ENCODE assay signal across 9 cellular contexts in the genomic region with DNA sequence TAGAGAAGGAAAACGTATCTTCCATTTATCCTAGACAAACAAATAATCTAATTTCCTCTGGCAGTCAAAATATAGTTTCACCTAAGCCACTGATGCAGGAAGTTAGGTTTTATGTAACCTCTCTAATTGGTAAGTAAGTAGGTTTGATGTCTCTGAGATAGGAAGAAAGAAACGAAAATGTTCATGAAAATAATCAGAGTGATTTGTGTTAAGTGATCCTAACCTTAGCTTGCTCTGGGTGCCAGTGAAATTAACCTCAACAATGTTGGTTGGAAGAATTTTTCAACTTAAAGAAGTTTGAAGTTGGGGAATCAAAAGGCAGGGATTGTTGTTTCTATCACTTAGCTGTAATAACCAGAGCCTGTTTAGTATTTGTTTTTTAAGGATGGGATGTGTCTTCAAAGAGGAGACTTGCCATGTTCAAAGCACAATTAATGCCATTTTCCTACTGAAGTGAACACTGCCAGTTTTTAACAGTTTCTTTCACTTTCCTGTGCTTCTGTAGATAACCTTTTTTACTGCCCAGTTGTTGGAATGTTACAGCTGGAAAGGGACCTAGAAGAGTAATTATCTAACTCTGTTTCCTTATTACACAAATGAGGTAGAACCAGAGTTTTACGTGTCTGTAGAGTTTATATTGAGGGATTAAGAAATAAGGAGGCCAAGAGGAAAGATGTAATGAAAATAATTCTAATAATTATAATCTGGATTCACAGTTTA. TPM values are rescaled to one million over a fixed set of nuclear protein-coding genes. Genes with fewer than 3 reads are reported as not detected.
DNase-seq lines count a peak whose midpoint lies in the region; ATAC-seq and TF ChIP-seq lines count a peak whose summit lies in the region.
"Had no signal": no experiment of that assay in that cellular context is flagged by ENCODE, and none has a peak within 500 bp of the region (broad histone marks: within the 10 kb centered on the region; RNA-seq: fewer than 3 reads in every experiment).

No MANE protein-coding gene starts in this region.

- H2AFZ ChIP-seq in parathyroid adenoma = no peak overlapping the region

- POLR2A ChIA-PET in CD8-positive, alpha-beta T cell (lab: Charles Lee) = interaction anchor here (0.8 to 3.2 kb wide), 6 partner anchors 13 to 135 kb away, joined by 3 to 40 read pairs (median 9); partner anchors contain the start of genes AP4B1, DCLRE1B, HIPK1 and RSBN1

- no peak for TF ChIP-seq CTCF in CD8-positive, alpha-beta T cell (IDR thresholded peaks at IDR 0.05)
- TF ChIP-seq CTCF in Peyer's patch (IDR thresholded peaks at IDR 0.05) (no peak), endodermal cell (conservative IDR thresholded peaks at IDR 0.05) (no peak), parathyroid adenoma (IDR thresholded peaks at IDR 0.05) (no peak)

- DNase-seq in CD8-positive, alpha-beta T cell = no peak
- DNase-seq in Peyer's patch = no peak
- DNase-seq in endodermal cell = no peak
- no peak for DNase-seq in head of caudate nucleus
- DNase-seq in NCI-H446 (lab: John Stamatoyannopoulos, UW) = no peak
- DNase-seq in kidney glomerular epithelial cell (lab: John Stamatoyannopoulos, UW) = no peak
- DNase-seq: aorta had no signal

- peaks cover 31% of the 10 kb centered on the region for H3K36me3 Mint-ChIP-seq in CD8-positive, alpha-beta T cell
- H3K36me3 Mint-ChIP-seq in endodermal cell (ENCODE audit: low read depth) = peaks cover 17% of the 10 kb centered on the region

- H3K79me2 ChIP-seq in parathyroid adenoma = peaks cover 10% of the 10 kb centered on the region

- CTCF ChIA-PET in CD8-positive, alpha-beta T cell (lab: Charles Lee) = interaction anchor here (0.6 to 6.6 kb wide), 8 partner anchors 15 to 335 kb away, joined by 3 to 53 read pairs (median 5); partner anchors contain the start of genes AP4B1, DCLRE1B and HIPK1

- H3K9ac ChIP-seq in endodermal cell (ENCODE audit: extremely low read depth, low read length, poor library complexity, severe bottlenecking) (no peak overlapping the region), parathyroid adenoma (no peak overlapping the region)

- no peaks in the 10 kb centered on the region for H3K36me3 ChIP-seq in CD8-positive, alpha-beta T cell (ENCODE audit: insufficient read depth, low read length)
- H3K36me3 ChIP-seq in Peyer's patch (peaks cover 0 to 17% (median 0%) of the 10 kb centered on the region in 3 donors), endodermal cell (ENCODE audit: control insufficient read depth, insufficient read depth, low read length) (peaks cover 14% of the 10 kb centered on the region), parathyroid adenoma (ENCODE audit: control insufficient read depth, insufficient read depth, low read length) (no peaks in the 10 kb centered on the region)

- H3K4me2 ChIP-seq in parathyroid adenoma (ENCODE audit: low read length) = peak overlapping the region; percentile 2

- peak overlapping the region; percentile 93 for H3K27ac Mint-ChIP-seq in CD8-positive, alpha-beta T cell
- peak overlapping the region; percentile 12 for H3K27ac Mint-ChIP-seq in endodermal cell

- peak overlapping the region; percentile 80 for H3K4me3 Mint-ChIP-seq in CD8-positive, alpha-beta T cell
- no peak overlapping the region for H3K4me3 Mint-ChIP-seq in endodermal cell

- ATAC-seq in CD8-positive, alpha-beta T cell = peak; percentile 68
- no peak for ATAC-seq in HG03571 (IDR thresholded peaks at IDR 0.05; ENCODE audit: unreplicated experiment)

- 88 to 100% methylated on average over 1 to 2 of the region's 3 CpGs for WGBS in endodermal cell (ENCODE audit: insufficient coverage in 1 of 2, insufficient read length in 1 of 2), 2 experiments

- peaks cover 79% of the 10 kb centered on the region for H3K4me1 ChIP-seq in CD8-positive, alpha-beta T cell (ENCODE audit: insufficient read depth, low read length)
- H3K4me1 ChIP-seq in Peyer's patch (peaks cover 0 to 43% (median 9%) of the 10 kb centered on the region in 4 donors), endodermal cell (ENCODE audit: control insufficient read depth, insufficient read depth, low read length) (peaks cover 16% of the 10 kb centered on the region), parathyroid adenoma (no peaks in the 10 kb centered on the region)

- TF ChIP-seq POLR2A in Peyer's patch (IDR thresholded peaks at IDR 0.05) = no peak

- H3K9me3 ChIP-seq in CD8-positive, alpha-beta T cell (ENCODE audit: low read length) = no peaks in the 10 kb centered on the region
- H3K9me3 ChIP-seq in Peyer's patch = no peaks in the 10 kb centered on the region
- no peaks in the 10 kb centered on the region for H3K9me3 ChIP-seq in endodermal cell (ENCODE audit: control insufficient read depth, low read length)
- no peaks in the 10 kb centered on the region for H3K9me3 ChIP-seq in parathyroid adenoma (ENCODE audit: control insufficient read depth, low read length)

- H3K4me3 ChIP-seq in CD8-positive, alpha-beta T cell (ENCODE audit: low read depth, low read length) = peak overlapping the region; percentile 26
- H3K4me3 ChIP-seq in Peyer's patch = peak overlapping the region in 1 of 4 donors; percentile 1
- H3K4me3 ChIP-seq in endodermal cell (ENCODE audit: low read length) = peak overlapping the region; percentile 62
- no peak overlapping the region for H3K4me3 ChIP-seq in parathyroid adenoma (ENCODE audit: low read depth, low read length)

- H3K4me1 Mint-ChIP-seq in CD8-positive, alpha-beta T cell (ENCODE audit: low read depth) = peaks cover 79% of the 10 kb centered on the region
- peaks cover 27% of the 10 kb centered on the region for H3K4me1 Mint-ChIP-seq in endodermal cell

- H3K9me3 Mint-ChIP-seq in CD8-positive, alpha-beta T cell = no peaks in the 10 kb centered on the region
- H3K9me3 Mint-ChIP-seq in endodermal cell = no peaks in the 10 kb centered on the region

- H3K27me3 Mint-ChIP-seq in CD8-positive, alpha-beta T cell (ENCODE audit: low read depth) = no peaks in the 10 kb centered on the region
- H3K27me3 Mint-ChIP-seq in endodermal cell (ENCODE audit: insufficient read depth) = no peaks in the 10 kb centered on the region

- no peaks in the 10 kb centered on the region for H3K27me3 ChIP-seq in CD8-positive, alpha-beta T cell (ENCODE audit: insufficient read depth, low read length)
- H3K27me3 ChIP-seq in Peyer's patch = no peaks in the 10 kb centered on the region
- H3K27me3 ChIP-seq in endodermal cell (ENCODE audit: control insufficient read depth, insufficient read depth, low read length, poor library complexity, severe bottlenecking) = no peaks in the 10 kb centered on the region
- H3K27me3 ChIP-seq in parathyroid adenoma (ENCODE audit: control insufficient read depth, insufficient read depth, low read length) = no peaks in the 10 kb centered on the region

- H3K27ac ChIP-seq in CD8-positive, alpha-beta T cell (ENCODE audit: low read depth, low read length) = peak overlapping the region; percentile 31
- H3K27ac ChIP-seq in Peyer's patch (peak overlapping the region in 3 of 4 donors; percentile 3 to 58 (median 19)), endodermal cell (ENCODE audit: low read depth, low read length) (no peak overlapping the region), parathyroid adenoma (peak overlapping the region; percentile 22)

- intact Hi-C loops in CD8-positive, alpha-beta T cell (cut with DNase I, micrococcal nuclease) = loop anchor here in 1 of 2 experiments (1.0 to 2.0 kb wide), 3 partner anchors 8 to 17 kb away; no protein-coding TSS in a partner anchor
- intact Hi-C loops in head of caudate nucleus (cut with DNase I) = no loop called here

RNA-seq across cellular contexts. Expression of gene HIPK1, which starts 18.4 kb away (rescaled TPM):
- total RNA-seq in CD8-positive, alpha-beta T cell = 100 to 1,000 TPM; 301 to 312 TPM
- 10 to 100 TPM; 34.7 to 51.2 (median 42.1) TPM for total RNA-seq in Peyer's patch
- total RNA-seq in endodermal cell = 10 to 100 TPM; 71.4 to 79.2 TPM
- polyA plus RNA-seq in endodermal cell (2013, experiment 1 of 2) = 35.6 TPM
- polyA plus RNA-seq in endodermal cell (2013, experiment 2 of 2) = 35.1 TPM

RNA-seq across cellular contexts. Expression of gene OLFML3, which starts 31.7 kb away (rescaled TPM):
- total RNA-seq in CD8-positive, alpha-beta T cell = under 1 TPM; 0.49 to 0.67 TPM
- total RNA-seq in Peyer's patch (10 to 100 TPM in 1 of 4 donors, 1 to 10 TPM in 3; 3.3 to 12.0 (median 7.8) TPM), endodermal cell (10 to 100 TPM in 1 of 2 donors, 1 to 10 TPM in 1; 4.3 to 14.8 TPM)
- 17.4 TPM for polyA plus RNA-seq in endodermal cell (2013, experiment 1 of 2)
- 10.1 TPM for polyA plus RNA-seq in endodermal cell (2013, experiment 2 of 2)

RNA-seq across cellular contexts. Expression of gene DCLRE1B, which starts 42.4 kb away (rescaled TPM):
- total RNA-seq in CD8-positive, alpha-beta T cell = 1 to 10 TPM; 8.1 to 9.1 TPM
- 1 to 10 TPM in 3 of 4 donors, under 1 TPM in 1; 0.53 to 5.8 (median 3.2) TPM for total RNA-seq in Peyer's patch
- 10 to 100 TPM in 1 of 2 donors, 1 to 10 TPM in 1; 7.4 to 11.0 TPM for total RNA-seq in endodermal cell
- 12.7 TPM for polyA plus RNA-seq in endodermal cell (2013, experiment 1 of 2)
- 12.8 TPM for polyA plus RNA-seq in endodermal cell (2013, experiment 2 of 2)

RNA-seq across cellular contexts. Expression of gene AP4B1, which starts 42.9 kb away (rescaled TPM):
- 10 to 100 TPM; 63.7 to 67.3 TPM for total RNA-seq in CD8-positive, alpha-beta T cell
- 10 to 100 TPM; 20.8 to 45.8 (median 40.1) TPM for total RNA-seq in Peyer's patch
- 10 to 100 TPM in 1 of 2 donors, 1 to 10 TPM in 1; 9.6 to 14.7 TPM for total RNA-seq in endodermal cell
- 21.7 TPM for polyA plus RNA-seq in endodermal cell (2013, experiment 1 of 2)
- 18.6 TPM for polyA plus RNA-seq in endodermal cell (2013, experiment 2 of 2)
